Comparison of ENCODE assay signal across 16 cellular contexts in the genomic region with DNA sequence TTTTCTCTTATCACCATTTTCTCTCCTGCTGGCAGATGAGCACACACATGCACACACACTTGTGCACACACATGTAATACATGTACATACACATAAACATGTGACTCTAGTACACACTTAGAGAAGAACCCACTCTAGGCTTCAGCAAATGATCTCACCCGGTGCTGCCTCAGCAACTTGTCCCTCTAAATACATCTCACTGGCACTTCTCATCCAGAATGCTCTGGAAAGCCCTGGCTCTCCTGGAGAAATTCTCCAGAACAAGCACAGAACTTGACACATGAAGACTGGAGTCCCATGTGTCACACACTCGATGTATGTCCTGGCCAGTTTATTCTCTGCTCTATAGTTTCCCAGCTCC.
"Had no signal": no experiment of that assay in that cellular context is flagged by ENCODE, and none has a peak within 500 bp of the region (broad histone marks: within the 10 kb centered on the region; RNA-seq: fewer than 3 reads in every experiment).

No MANE protein-coding gene starts in this region.

- H3K36me3 ChIP-seq: brain microvascular endothelial cell, sigmoid colon, transverse colon, vagina had no signal

- H3K27ac ChIP-seq: brain microvascular endothelial cell, psoas muscle, sigmoid colon, stomach, transverse colon, vagina had no signal

- DNase-seq: activated CD4-positive, alpha-beta memory T cell treated with anti-CD3 and anti-CD28 coated beads, Interleukin-2, amount 10 ng/mL, durations not matched to agents 7 days and 5 days; activated CD4-positive, alpha-beta T cell treated with anti-CD3 and anti-CD28 coated beads for 36 hours; activated gamma-delta T cell; activated T-cell treated with anti-CD3 and anti-CD28 coated beads, Interleukin-2, amount 50 U/mL, for 48 hours; kidney; nephron progenitor cell; psoas muscle; sigmoid colon; stimulated activated CD4-positive, alpha-beta T cell treated with anti-CD3 and anti-CD28 coated beads, Interleukin-1b, Interleukin-23, amount 100 ng/mL, for 48 hours; stomach; T-helper 2 cell; transverse colon had no signal

- H3K9me3 Mint-ChIP-seq: activated CD4-positive, alpha-beta memory T cell treated with anti-CD3 and anti-CD28 coated beads, Interleukin-2, amount 10 ng/mL, durations not matched to agents 7 days and 5 days; activated naive CD4-positive, alpha-beta T cell treated with anti-CD3 and anti-CD28 coated beads, Interleukin-2, amount 50 U/mL, for 72 hours; nephron progenitor cell had no signal

- H3K9me3 ChIP-seq: psoas muscle, sigmoid colon, stomach, transverse colon, vagina had no signal

- H3K4me3 Mint-ChIP-seq: activated CD4-positive, alpha-beta memory T cell treated with anti-CD3 and anti-CD28 coated beads, Interleukin-2, amount 10 ng/mL, durations not matched to agents 7 days and 5 days; activated CD4-positive, alpha-beta T cell treated with anti-CD3 and anti-CD28 coated beads for 36 hours; nephron progenitor cell had no signal

- H3K27me3 Mint-ChIP-seq: activated CD4-positive, alpha-beta memory T cell treated with anti-CD3 and anti-CD28 coated beads, Interleukin-2, amount 10 ng/mL, durations not matched to agents 7 days and 5 days; activated CD4-positive, alpha-beta T cell treated with anti-CD3 and anti-CD28 coated beads for 36 hours had no signal

- ATAC-seq: activated CD4-positive, alpha-beta T cell treated with anti-CD3 and anti-CD28 coated beads for 36 hours; activated naive CD4-positive, alpha-beta T cell treated with anti-CD3 and anti-CD28 coated beads, Interleukin-2, amount 50 U/mL, for 72 hours; esophagus mucosa had no signal

- H3K4me3 ChIP-seq: psoas muscle, sigmoid colon, stomach, transverse colon, vagina had no signal

- H3K27me3 ChIP-seq: brain microvascular endothelial cell, sigmoid colon, stomach, transverse colon, vagina had no signal

- H3K27ac Mint-ChIP-seq: activated CD4-positive, alpha-beta memory T cell treated with anti-CD3 and anti-CD28 coated beads, Interleukin-2, amount 10 ng/mL, durations not matched to agents 7 days and 5 days; activated CD4-positive, alpha-beta T cell treated with anti-CD3 and anti-CD28 coated beads for 36 hours; nephron progenitor cell had no signal
